In genomic region chr10:79405221-79405994, GRCh38 we compare ENCODE assay signal across 1 cellular context.
TF ChIP-seq lines count a peak whose summit lies in the region.

No MANE protein-coding gene starts in this region.

TF ChIP-seq in HEK293, 187 proteins besides CTCF, POLR2A, EP300 and RAD21 (continued from another document and continues in another):
- TF ChIP-seq ZNF354C (tag by site-specific recombination; IDR thresholded peaks at IDR 0.05; ENCODE audit: borderline replicate concordance, low read depth) (no peak), EGR2 (tag by site-specific recombination; IDR thresholded peaks at IDR 0.05; ENCODE audit: low read depth) (peak; percentile 78), ZBTB17 (tag by site-specific recombination; IDR thresholded peaks at IDR 0.05) (peak; percentile 52), MYNN (tag by site-specific recombination; IDR thresholded peaks at IDR 0.05; ENCODE audit: borderline replicate concordance) (no peak), ZNF391 (tag by site-specific recombination; IDR thresholded peaks at IDR 0.05; ENCODE audit: borderline replicate concordance, low read depth) (no peak), ZSCAN4 (tag by site-specific recombination; IDR thresholded peaks at IDR 0.05) (no peak), ZNF266 (tag by site-specific recombination; IDR thresholded peaks at IDR 0.05; ENCODE audit: low read depth) (no peak), ELK4 (IDR thresholded peaks at IDR 0.05; ENCODE audit: borderline replicate concordance, low read depth, low read length) (no peak), ZFHX2 (tag by site-specific recombination; conservative IDR thresholded peaks at IDR 0.05) (peak; percentile 85), AEBP2 (tag by site-specific recombination; IDR thresholded peaks at IDR 0.05; ENCODE audit: borderline replicate concordance) (no peak), KLF9 (tag by site-specific recombination; IDR thresholded peaks at IDR 0.05; ENCODE audit: low read depth) (peak; percentile 49; the same call in 1 of the 2 replicates), ZNF112 (tag by site-specific recombination; IDR thresholded peaks at IDR 0.05) (no peak), SP7 (tag by site-specific recombination; IDR thresholded peaks at IDR 0.05) (peak; percentile 59; the same call in 1 of the 2 replicates), ZNF398 (tag by site-specific recombination; IDR thresholded peaks at IDR 0.05) (no peak), ZNF335 (tag by site-specific recombination; conservative IDR thresholded peaks at IDR 0.05) (no peak), BCL6B (tag by site-specific recombination; IDR thresholded peaks at IDR 0.05) (no peak), FEZF1 (tag by site-specific recombination; IDR thresholded peaks at IDR 0.05) (peak; percentile 92), ZNF248 (tag by site-specific recombination; IDR thresholded peaks at IDR 0.05) (no peak), ZNF645 (tag by site-specific recombination; IDR thresholded peaks at IDR 0.05) (no peak), ZNF571 (tag by site-specific recombination; IDR thresholded peaks at IDR 0.05) (no peak), ZIC2 (tag by site-specific recombination; IDR thresholded peaks at IDR 0.05) (peak; percentile 74), ZNF585B (tag by site-specific recombination; IDR thresholded peaks at IDR 0.05) (no peak), YY1 (tag by site-specific recombination; IDR thresholded peaks at IDR 0.05) (no peak; the same call in 1 of the 2 replicates), ZNF280C (tag by site-specific recombination; IDR thresholded peaks at IDR 0.05) (no peak), ZNF791 (tag by site-specific recombination; IDR thresholded peaks at IDR 0.05) (no peak), ZSCAN5A (tag by site-specific recombination; IDR thresholded peaks at IDR 0.05) (no peak), ZNF292 (tag by site-specific recombination; IDR thresholded peaks at IDR 0.05; ENCODE audit: borderline replicate concordance, low read depth) (no peak), ZNF280D (tag by site-specific recombination; IDR thresholded peaks at IDR 0.05) (no peak), ZNF664 (tag by site-specific recombination; IDR thresholded peaks at IDR 0.05) (no peak), ZNF530 (tag by site-specific recombination; IDR thresholded peaks at IDR 0.05; ENCODE audit: low read depth) (no peak), ZNF175 (tag by site-specific recombination; IDR thresholded peaks at IDR 0.05) (no peak), ZBTB49 (tag by site-specific recombination; IDR thresholded peaks at IDR 0.05; ENCODE audit: low read depth) (no peak), ZNF433 (tag by site-specific recombination; IDR thresholded peaks at IDR 0.05; ENCODE audit: low read depth) (no peak), RBAK (tag by site-specific recombination; IDR thresholded peaks at IDR 0.05) (no peak), ZNF629 (tag by site-specific recombination; IDR thresholded peaks at IDR 0.05) (peak; percentile 32; the same call in 1 of the 2 replicates), ZNF423 (tag by site-specific recombination; IDR thresholded peaks at IDR 0.05) (peak; percentile 68), GLI2 (tag by site-specific recombination; IDR thresholded peaks at IDR 0.05; ENCODE audit: borderline replicate concordance, low read depth) (no peak), ZNF121 (tag by site-specific recombination; IDR thresholded peaks at IDR 0.05) (no peak), ZNF768 (tag by site-specific recombination; IDR thresholded peaks at IDR 0.05) (no peak), ZNF341 (tag by site-specific recombination; IDR thresholded peaks at IDR 0.05; ENCODE audit: low read depth) (0 out of 2 replicates have a peak, but pooled peaks have one; percentile 6), ZNF544 (tag by site-specific recombination; IDR thresholded peaks at IDR 0.05) (no peak), PATZ1 (tag by site-specific recombination; IDR thresholded peaks at IDR 0.05) (peak; percentile 97)
